In the genomic region with DNA sequence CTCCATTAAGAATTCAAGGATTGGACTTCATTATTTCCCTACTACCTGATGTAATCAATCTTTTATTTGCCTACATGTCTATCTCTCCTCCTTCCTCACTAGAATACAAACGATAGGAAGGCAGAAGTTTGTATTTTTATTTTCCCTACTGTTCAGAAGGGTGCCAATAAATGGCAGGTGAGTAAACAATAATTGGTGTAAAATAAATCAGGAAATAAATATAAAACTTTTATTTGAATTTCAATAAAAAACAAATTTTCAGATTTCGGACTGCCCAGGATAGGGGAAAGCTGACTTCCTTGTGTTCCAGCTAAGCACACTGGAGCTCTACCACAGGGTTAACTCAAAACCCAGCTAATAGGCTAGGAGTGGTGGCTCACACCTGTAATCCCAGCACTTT, we compare ENCODE assay signal across 23 cellular contexts.
"Had no signal": no experiment of that assay in that cellular context is flagged by ENCODE, and none has a peak within 500 bp of the region (broad histone marks: within the 10 kb centered on the region; RNA-seq: fewer than 3 reads in every experiment).

No MANE protein-coding gene starts in this region.

- H3K4me3 ChIP-seq: colonic mucosa, coronary artery, dorsolateral prefrontal cortex, esophagus muscularis mucosa, esophagus squamous epithelium, gastrocnemius medialis, gastroesophageal sphincter, heart left ventricle, heart right ventricle had no signal

- H3K4me3 Mint-ChIP-seq: dendritic cell treated with granulocyte-macrophage colony-stimulating factor and Interleukin-4, amounts not matched to agents 40 ng/mL and 50 ng/mL, for 4 days; endodermal cell had no signal

- H3K27me3 Mint-ChIP-seq: dendritic cell treated with granulocyte-macrophage colony-stimulating factor and Interleukin-4, amounts not matched to agents 40 ng/mL and 50 ng/mL, for 4 days had no signal

- ATAC-seq: esophagus mucosa, foreskin keratinocyte, gastrocnemius medialis, gastroesophageal sphincter, heart left ventricle, heart right ventricle had no signal

- H3K27ac Mint-ChIP-seq: dendritic cell treated with granulocyte-macrophage colony-stimulating factor and Interleukin-4, amounts not matched to agents 40 ng/mL and 50 ng/mL, for 4 days; endodermal cell had no signal

- DNase-seq: colonic mucosa; cortex of kidney; dermis blood vessel endothelial cell; dorsolateral prefrontal cortex; effector CD4-positive, alpha-beta T cell; effector CD8-positive, alpha-beta T cell; effector memory CD4-positive, alpha-beta T cell; endodermal cell; erythroblast; esophagus squamous epithelium; foreskin fibroblast; foreskin keratinocyte; foreskin melanocyte; gastrocnemius medialis; glutamatergic neuron; head of caudate nucleus; heart left ventricle; heart right ventricle had no signal

- H3K9me3 Mint-ChIP-seq: endodermal cell had no signal
